1 cellular context compared by ENCODE assay signal in the genomic region with DNA sequence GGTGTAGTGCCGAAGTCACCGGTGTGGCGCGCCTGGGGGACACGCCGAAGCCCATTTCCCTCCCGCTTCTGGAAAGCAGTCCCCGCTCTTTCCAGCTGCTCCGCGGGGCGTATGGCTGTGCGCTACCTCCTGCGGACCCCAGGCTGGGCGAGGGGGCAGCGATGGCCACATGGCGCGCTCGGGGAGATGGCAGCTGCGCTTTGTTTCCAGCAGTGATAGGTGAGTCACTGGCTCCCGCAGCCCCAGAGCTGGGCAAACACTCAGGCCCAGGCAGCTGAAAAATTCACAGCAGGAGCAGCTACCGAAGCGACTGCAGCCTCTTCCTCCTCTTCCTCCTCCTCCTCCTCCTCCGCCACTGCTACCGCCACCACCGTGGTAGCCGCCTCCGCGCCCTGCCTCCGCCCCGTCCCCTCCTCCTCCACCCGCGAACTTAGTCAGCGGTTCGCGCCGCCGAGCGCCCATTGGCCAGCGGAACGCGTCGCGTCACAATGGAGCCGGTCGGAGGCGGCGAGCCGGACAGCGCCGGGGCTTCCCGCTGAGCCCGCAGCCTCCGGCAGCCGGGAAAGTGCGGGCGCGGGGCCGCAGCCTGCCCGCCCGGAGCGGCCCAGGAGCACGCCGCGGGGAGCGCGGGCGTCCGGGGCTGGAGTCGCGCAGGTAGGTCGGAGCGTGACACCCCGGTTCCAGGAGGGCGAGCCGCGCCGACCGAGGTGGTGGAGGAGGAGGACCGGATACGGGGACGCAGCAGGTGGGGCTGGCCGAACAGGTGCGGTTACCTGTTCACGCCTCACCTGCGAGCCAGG.
A peak's percentile ranks its signal among the peaks of the same experiment; 100 is the strongest.
TF ChIP-seq lines count a peak whose summit lies in the region.

Gene LRRC8B, plus strand, starts transcription at position 461 of the 800 bp plus-strand sequence. CDS start 57,822 bp downstream, outside the sequence.

TF ChIP-seq in HepG2, 621 proteins besides CTCF, POLR2A, EP300 and RAD21 (continued from another document and continues in another):
- TF ChIP-seq SP5 (CRISPR knock-in tag; IDR thresholded peaks at IDR 0.05; ENCODE audit: borderline replicate concordance, low read depth) = no peak
- TF ChIP-seq STAT5B (CRISPR knock-in tag; IDR thresholded peaks at IDR 0.05) = no peak
- TF ChIP-seq, protein P1, sequence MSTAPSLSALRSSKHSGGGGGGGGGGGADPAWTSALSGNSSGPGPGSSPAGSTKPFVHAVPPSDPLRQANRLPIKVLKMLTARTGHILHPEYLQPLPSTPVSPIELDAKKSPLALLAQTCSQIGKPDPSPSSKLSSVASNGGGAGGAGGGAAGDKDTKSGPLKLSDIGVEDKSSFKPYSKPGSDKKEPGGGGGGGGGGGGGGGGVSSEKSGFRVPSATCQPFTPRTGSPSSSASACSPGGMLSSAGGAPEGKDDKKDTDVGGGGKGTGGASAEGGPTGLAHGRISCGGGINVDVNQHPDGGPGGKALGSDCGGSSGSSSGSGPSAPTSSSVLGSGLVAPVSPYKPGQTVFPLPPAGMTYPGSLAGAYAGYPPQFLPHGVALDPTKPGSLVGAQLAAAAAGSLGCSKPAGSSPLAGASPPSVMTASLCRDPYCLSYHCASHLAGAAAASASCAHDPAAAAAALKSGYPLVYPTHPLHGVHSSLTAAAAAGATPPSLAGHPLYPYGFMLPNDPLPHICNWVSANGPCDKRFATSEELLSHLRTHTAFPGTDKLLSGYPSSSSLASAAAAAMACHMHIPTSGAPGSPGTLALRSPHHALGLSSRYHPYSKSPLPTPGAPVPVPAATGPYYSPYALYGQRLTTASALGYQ (CRISPR knock-in tag; IDR thresholded peaks at IDR 0.05) = no peak
- TF ChIP-seq ZBTB25 (CRISPR knock-in tag; IDR thresholded peaks at IDR 0.05) = 0 out of 2 replicates have a peak, but pooled peaks have one; percentile 29
- 0 out of 2 replicates have a peak, but pooled peaks have one; percentile 38 for TF ChIP-seq KMT2A (CRISPR knock-in tag; IDR thresholded peaks at IDR 0.05)
- TF ChIP-seq, protein P2, sequence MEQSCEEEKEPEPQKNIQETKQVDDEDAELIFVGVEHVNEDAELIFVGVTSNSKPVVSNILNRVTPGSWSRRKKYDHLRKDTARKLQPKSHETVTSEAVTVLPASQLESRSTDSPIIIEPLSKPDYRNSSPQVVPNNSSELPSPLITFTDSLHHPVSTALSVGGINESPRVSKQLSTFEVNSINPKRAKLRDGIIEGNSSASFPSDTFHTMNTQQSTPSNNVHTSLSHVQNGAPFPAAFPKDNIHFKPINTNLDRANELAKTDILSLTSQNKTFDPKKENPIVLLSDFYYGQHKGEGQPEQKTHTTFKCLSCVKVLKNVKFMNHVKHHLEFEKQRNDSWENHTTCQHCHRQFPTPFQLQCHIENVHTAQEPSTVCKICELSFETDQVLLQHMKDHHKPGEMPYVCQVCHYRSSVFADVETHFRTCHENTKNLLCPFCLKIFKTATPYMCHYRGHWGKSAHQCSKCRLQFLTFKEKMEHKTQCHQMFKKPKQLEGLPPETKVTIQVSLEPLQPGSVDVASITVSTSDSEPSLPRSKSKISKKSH (CRISPR knock-in tag; IDR thresholded peaks at IDR 0.05; ENCODE audit: borderline replicate concordance) = peak; percentile 90
- TF ChIP-seq FOSL2 (CRISPR knock-in tag; IDR thresholded peaks at IDR 0.05) = peak; percentile 52
- peak; percentile 24; the same call in 1 of the 3 replicates for TF ChIP-seq MXI1 (IDR thresholded peaks at IDR 0.05; ENCODE audit: borderline replicate concordance, low read depth, low read length)
- TF ChIP-seq, protein P3, sequence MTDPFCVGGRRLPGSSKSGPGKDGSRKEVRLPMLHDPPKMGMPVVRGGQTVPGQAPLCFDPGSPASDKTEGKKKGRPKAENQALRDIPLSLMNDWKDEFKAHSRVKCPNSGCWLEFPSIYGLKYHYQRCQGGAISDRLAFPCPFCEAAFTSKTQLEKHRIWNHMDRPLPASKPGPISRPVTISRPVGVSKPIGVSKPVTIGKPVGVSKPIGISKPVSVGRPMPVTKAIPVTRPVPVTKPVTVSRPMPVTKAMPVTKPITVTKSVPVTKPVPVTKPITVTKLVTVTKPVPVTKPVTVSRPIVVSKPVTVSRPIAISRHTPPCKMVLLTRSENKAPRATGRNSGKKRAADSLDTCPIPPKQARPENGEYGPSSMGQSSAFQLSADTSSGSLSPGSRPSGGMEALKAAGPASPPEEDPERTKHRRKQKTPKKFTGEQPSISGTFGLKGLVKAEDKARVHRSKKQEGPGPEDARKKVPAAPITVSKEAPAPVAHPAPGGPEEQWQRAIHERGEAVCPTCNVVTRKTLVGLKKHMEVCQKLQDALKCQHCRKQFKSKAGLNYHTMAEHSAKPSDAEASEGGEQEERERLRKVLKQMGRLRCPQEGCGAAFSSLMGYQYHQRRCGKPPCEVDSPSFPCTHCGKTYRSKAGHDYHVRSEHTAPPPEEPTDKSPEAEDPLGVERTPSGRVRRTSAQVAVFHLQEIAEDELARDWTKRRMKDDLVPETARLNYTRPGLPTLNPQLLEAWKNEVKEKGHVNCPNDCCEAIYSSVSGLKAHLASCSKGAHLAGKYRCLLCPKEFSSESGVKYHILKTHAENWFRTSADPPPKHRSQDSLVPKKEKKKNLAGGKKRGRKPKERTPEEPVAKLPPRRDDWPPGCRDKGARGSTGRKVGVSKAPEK (CRISPR knock-in tag; IDR thresholded peaks at IDR 0.05; ENCODE audit: borderline replicate concordance) = no peak; the same call in 1 of the 2 replicates
- TF ChIP-seq, protein P4, sequence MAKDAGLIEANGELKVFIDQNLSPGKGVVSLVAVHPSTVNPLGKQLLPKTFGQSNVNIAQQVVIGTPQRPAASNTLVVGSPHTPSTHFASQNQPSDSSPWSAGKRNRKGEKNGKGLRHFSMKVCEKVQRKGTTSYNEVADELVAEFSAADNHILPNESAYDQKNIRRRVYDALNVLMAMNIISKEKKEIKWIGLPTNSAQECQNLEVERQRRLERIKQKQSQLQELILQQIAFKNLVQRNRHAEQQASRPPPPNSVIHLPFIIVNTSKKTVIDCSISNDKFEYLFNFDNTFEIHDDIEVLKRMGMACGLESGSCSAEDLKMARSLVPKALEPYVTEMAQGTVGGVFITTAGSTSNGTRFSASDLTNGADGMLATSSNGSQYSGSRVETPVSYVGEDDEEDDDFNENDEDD (CRISPR knock-in tag; IDR thresholded peaks at IDR 0.05; ENCODE audit: borderline replicate concordance) = peak; percentile 67
- TF ChIP-seq, protein P5, sequence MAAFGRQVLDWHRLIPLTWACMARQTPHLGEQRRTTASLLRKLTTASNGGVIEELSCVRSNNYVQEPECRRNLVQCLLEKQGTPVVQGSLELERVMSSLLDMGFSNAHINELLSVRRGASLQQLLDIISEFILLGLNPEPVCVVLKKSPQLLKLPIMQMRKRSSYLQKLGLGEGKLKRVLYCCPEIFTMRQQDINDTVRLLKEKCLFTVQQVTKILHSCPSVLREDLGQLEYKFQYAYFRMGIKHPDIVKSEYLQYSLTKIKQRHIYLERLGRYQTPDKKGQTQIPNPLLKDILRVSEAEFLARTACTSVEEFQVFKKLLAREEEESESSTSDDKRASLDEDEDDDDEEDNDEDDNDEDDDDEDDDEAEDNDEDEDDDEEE (CRISPR knock-in tag; IDR thresholded peaks at IDR 0.05) = peak; percentile 72
- peak; percentile 24; the same call in 1 of the 2 replicates for TF ChIP-seq MTA1 (CRISPR knock-in tag; IDR thresholded peaks at IDR 0.05; ENCODE audit: borderline replicate concordance)
- TF ChIP-seq RBFOX2 (IDR thresholded peaks at IDR 0.05; ENCODE audit: low read depth, low read length) = peak; percentile 95
- TF ChIP-seq PHF5A (CRISPR knock-in tag; IDR thresholded peaks at IDR 0.05; ENCODE audit: low read depth, unreplicated experiment) = no peak
- TF ChIP-seq ZMYM2 (CRISPR knock-in tag; IDR thresholded peaks at IDR 0.05) = 0 out of 2 replicates have a peak, but pooled peaks have one; percentile 18
- TF ChIP-seq ZNF772 (CRISPR knock-in tag; IDR thresholded peaks at IDR 0.05) = peak; percentile 77; the same call in 1 of the 2 replicates
- TF ChIP-seq FOXA3 (CRISPR knock-in tag; IDR thresholded peaks at IDR 0.05) = peak; percentile 5
- TF ChIP-seq SRSF9 (IDR thresholded peaks at IDR 0.05; ENCODE audit: borderline replicate concordance, insufficient read depth, low read depth, low read length, poor library complexity, severe bottlenecking) = no peak
- TF ChIP-seq NR2F1 (CRISPR knock-in tag; IDR thresholded peaks at IDR 0.05) = 0 out of 4 replicates have a peak, but pooled peaks of 1 of the 2 experiments have one; percentile 3
- no peak for TF ChIP-seq TFAP4 (IDR thresholded peaks at IDR 0.05; ENCODE audit: borderline replicate concordance, low read depth)
- no peak; the same call in 1 of the 2 replicates for TF ChIP-seq ZNF598 (CRISPR knock-in tag; IDR thresholded peaks at IDR 0.05; ENCODE audit: borderline replicate concordance)
- 0 out of 2 replicates have a peak, but pooled peaks have one; percentile 55 for TF ChIP-seq ZNF329 (CRISPR knock-in tag; IDR thresholded peaks at IDR 0.05; ENCODE audit: low read depth)
- peak; percentile 87 for TF ChIP-seq ARNT2 (CRISPR knock-in tag; IDR thresholded peaks at IDR 0.05; ENCODE audit: low read depth)
- TF ChIP-seq TBX2 (CRISPR knock-in tag; IDR thresholded peaks at IDR 0.05; ENCODE audit: borderline replicate concordance) = peak; percentile 53; the same call in 1 of the 2 replicates
- TF ChIP-seq, protein P6, sequence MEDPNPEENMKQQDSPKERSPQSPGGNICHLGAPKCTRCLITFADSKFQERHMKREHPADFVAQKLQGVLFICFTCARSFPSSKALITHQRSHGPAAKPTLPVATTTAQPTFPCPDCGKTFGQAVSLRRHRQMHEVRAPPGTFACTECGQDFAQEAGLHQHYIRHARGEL (CRISPR knock-in tag; IDR thresholded peaks at IDR 0.05) = no peak
- TF ChIP-seq ZNF263 (CRISPR knock-in tag; IDR thresholded peaks at IDR 0.05) = peak; percentile 36
- TF ChIP-seq MED1 (CRISPR knock-in tag; IDR thresholded peaks at IDR 0.05) = peak; percentile 27; the same call in 1 of the 2 replicates
- TF ChIP-seq HNF4G (IDR thresholded peaks at IDR 0.05; ENCODE audit: borderline replicate concordance, low read depth, low read length) = no peak
- peak; percentile 21; the same call in 1 of the 2 replicates for TF ChIP-seq HNF4G (CRISPR knock-in tag; IDR thresholded peaks at IDR 0.05; ENCODE audit: borderline replicate concordance, low read depth)
- TF ChIP-seq SMARCC2 (IDR thresholded peaks at IDR 0.05) = no peak
- TF ChIP-seq UBTF (CRISPR knock-in tag; IDR thresholded peaks at IDR 0.05) = peak; percentile 91
- peak; percentile 60; the same call in 1 of the 2 replicates for TF ChIP-seq ZNF670 (CRISPR knock-in tag; IDR thresholded peaks at IDR 0.05; ENCODE audit: borderline replicate concordance)
- TF ChIP-seq, protein P7, sequence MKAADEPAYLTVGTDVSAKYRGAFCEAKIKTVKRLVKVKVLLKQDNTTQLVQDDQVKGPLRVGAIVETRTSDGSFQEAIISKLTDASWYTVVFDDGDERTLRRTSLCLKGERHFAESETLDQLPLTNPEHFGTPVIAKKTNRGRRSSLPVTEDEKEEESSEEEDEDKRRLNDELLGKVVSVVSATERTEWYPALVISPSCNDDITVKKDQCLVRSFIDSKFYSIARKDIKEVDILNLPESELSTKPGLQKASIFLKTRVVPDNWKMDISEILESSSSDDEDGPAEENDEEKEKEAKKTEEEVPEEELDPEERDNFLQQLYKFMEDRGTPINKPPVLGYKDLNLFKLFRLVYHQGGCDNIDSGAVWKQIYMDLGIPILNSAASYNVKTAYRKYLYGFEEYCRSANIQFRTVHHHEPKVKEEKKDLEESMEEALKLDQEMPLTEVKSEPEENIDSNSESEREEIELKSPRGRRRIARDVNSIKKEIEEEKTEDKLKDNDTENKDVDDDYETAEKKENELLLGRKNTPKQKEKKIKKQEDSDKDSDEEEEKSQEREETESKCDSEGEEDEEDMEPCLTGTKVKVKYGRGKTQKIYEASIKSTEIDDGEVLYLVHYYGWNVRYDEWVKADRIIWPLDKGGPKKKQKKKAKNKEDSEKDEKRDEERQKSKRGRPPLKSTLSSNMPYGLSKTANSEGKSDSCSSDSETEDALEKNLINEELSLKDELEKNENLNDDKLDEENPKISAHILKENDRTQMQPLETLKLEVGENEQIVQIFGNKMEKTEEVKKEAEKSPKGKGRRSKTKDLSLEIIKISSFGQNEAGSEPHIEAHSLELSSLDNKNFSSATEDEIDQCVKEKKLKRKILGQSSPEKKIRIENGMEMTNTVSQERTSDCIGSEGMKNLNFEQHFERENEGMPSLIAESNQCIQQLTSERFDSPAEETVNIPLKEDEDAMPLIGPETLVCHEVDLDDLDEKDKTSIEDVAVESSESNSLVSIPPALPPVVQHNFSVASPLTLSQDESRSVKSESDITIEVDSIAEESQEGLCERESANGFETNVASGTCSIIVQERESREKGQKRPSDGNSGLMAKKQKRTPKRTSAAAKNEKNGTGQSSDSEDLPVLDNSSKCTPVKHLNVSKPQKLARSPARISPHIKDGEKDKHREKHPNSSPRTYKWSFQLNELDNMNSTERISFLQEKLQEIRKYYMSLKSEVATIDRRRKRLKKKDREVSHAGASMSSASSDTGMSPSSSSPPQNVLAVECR (CRISPR knock-in tag; IDR thresholded peaks at IDR 0.05; ENCODE audit: borderline replicate concordance) = peak; percentile 75; the same call in 1 of the 2 replicates
- peak; percentile 94 for TF ChIP-seq MYC (CRISPR knock-in tag; IDR thresholded peaks at IDR 0.05; ENCODE audit: borderline replicate concordance)
